In the genomic region with DNA sequence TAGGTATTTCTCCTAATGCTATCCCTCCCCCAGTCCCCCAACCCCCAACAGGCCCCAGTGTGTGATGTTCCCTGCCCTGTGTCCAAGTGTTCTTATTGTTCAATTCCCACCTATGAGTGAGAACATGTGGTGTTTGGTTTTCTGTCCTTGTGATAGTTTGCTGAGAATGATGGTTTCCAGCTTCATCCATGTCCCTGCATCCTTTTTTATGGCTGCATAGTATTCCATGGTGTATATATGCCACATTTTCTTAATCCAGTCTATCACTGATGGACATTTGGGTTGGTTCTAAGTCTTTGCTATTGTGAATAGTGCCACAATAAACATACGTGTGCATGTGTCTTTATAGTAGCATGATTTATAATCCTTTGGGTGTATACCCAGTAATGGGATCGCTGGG, we compare ENCODE assay signal across 1 cellular context.
TF ChIP-seq lines count a peak whose summit lies in the region.

No MANE protein-coding gene starts in this region.

TF ChIP-seq in K562, 482 proteins besides CTCF, POLR2A, EP300 and RAD21 (continued from another document):
- TF ChIP-seq, protein P1, sequence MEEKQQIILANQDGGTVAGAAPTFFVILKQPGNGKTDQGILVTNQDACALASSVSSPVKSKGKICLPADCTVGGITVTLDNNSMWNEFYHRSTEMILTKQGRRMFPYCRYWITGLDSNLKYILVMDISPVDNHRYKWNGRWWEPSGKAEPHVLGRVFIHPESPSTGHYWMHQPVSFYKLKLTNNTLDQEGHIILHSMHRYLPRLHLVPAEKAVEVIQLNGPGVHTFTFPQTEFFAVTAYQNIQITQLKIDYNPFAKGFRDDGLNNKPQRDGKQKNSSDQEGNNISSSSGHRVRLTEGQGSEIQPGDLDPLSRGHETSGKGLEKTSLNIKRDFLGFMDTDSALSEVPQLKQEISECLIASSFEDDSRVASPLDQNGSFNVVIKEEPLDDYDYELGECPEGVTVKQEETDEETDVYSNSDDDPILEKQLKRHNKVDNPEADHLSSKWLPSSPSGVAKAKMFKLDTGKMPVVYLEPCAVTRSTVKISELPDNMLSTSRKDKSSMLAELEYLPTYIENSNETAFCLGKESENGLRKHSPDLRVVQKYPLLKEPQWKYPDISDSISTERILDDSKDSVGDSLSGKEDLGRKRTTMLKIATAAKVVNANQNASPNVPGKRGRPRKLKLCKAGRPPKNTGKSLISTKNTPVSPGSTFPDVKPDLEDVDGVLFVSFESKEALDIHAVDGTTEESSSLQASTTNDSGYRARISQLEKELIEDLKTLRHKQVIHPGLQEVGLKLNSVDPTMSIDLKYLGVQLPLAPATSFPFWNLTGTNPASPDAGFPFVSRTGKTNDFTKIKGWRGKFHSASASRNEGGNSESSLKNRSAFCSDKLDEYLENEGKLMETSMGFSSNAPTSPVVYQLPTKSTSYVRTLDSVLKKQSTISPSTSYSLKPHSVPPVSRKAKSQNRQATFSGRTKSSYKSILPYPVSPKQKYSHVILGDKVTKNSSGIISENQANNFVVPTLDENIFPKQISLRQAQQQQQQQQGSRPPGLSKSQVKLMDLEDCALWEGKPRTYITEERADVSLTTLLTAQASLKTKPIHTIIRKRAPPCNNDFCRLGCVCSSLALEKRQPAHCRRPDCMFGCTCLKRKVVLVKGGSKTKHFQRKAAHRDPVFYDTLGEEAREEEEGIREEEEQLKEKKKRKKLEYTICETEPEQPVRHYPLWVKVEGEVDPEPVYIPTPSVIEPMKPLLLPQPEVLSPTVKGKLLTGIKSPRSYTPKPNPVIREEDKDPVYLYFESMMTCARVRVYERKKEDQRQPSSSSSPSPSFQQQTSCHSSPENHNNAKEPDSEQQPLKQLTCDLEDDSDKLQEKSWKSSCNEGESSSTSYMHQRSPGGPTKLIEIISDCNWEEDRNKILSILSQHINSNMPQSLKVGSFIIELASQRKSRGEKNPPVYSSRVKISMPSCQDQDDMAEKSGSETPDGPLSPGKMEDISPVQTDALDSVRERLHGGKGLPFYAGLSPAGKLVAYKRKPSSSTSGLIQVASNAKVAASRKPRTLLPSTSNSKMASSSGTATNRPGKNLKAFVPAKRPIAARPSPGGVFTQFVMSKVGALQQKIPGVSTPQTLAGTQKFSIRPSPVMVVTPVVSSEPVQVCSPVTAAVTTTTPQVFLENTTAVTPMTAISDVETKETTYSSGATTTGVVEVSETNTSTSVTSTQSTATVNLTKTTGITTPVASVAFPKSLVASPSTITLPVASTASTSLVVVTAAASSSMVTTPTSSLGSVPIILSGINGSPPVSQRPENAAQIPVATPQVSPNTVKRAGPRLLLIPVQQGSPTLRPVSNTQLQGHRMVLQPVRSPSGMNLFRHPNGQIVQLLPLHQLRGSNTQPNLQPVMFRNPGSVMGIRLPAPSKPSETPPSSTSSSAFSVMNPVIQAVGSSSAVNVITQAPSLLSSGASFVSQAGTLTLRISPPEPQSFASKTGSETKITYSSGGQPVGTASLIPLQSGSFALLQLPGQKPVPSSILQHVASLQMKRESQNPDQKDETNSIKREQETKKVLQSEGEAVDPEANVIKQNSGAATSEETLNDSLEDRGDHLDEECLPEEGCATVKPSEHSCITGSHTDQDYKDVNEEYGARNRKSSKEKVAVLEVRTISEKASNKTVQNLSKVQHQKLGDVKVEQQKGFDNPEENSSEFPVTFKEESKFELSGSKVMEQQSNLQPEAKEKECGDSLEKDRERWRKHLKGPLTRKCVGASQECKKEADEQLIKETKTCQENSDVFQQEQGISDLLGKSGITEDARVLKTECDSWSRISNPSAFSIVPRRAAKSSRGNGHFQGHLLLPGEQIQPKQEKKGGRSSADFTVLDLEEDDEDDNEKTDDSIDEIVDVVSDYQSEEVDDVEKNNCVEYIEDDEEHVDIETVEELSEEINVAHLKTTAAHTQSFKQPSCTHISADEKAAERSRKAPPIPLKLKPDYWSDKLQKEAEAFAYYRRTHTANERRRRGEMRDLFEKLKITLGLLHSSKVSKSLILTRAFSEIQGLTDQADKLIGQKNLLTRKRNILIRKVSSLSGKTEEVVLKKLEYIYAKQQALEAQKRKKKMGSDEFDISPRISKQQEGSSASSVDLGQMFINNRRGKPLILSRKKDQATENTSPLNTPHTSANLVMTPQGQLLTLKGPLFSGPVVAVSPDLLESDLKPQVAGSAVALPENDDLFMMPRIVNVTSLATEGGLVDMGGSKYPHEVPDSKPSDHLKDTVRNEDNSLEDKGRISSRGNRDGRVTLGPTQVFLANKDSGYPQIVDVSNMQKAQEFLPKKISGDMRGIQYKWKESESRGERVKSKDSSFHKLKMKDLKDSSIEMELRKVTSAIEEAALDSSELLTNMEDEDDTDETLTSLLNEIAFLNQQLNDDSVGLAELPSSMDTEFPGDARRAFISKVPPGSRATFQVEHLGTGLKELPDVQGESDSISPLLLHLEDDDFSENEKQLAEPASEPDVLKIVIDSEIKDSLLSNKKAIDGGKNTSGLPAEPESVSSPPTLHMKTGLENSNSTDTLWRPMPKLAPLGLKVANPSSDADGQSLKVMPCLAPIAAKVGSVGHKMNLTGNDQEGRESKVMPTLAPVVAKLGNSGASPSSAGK (IDR thresholded peaks at IDR 0.05) = 0 out of 2 replicates have a peak, but pooled peaks have one; percentile 1
- TF ChIP-seq KDM1A (IDR thresholded peaks at IDR 0.05) = peak in 1 of 2 experiments; percentile 50; a peak in 1 of 4 replicates
- peak; percentile 26; the same call in 1 of the 2 replicates for TF ChIP-seq ADNP (tag; IDR thresholded peaks at IDR 0.05)
